1 cellular context compared by ENCODE assay signal in the genomic region with DNA sequence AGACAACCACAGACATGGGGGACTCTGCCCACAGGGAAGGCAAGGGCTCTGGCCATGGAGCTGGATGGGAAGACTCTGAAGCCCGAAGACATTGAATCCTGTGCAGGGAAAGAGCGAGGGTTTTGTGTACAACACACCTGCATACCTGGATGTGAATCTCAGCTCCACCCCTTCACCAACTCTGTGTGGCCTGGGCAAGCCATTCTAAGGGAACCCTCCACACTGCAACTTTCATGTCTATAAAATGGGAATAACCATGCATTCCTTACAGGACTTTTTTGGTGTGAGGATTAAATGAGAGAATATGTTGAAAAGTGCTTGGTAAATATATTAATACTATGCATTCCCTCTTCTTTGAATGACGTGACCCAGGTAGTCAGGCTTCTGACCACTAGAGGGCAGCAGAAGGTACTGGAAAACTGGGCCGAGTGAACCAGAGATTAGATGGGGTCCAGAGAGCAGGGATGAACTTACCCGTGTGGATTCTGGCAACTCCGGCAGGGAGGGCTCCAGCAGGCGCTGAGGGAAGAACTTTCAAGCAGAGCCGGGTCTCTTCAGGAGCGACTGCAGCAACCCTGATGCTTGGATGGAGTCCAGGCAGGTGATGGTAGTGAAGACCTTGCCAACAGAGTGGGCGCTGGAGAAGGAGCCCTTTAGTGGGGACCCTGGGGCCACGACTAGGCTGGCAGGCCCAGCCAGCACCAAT.
TF ChIP-seq lines count a peak whose summit lies in the region.

No MANE protein-coding gene starts in this region.

TF ChIP-seq in HepG2, 621 proteins besides CTCF, POLR2A, EP300 and RAD21 (continued from another document and continues in another):
- TF ChIP-seq, protein P1, sequence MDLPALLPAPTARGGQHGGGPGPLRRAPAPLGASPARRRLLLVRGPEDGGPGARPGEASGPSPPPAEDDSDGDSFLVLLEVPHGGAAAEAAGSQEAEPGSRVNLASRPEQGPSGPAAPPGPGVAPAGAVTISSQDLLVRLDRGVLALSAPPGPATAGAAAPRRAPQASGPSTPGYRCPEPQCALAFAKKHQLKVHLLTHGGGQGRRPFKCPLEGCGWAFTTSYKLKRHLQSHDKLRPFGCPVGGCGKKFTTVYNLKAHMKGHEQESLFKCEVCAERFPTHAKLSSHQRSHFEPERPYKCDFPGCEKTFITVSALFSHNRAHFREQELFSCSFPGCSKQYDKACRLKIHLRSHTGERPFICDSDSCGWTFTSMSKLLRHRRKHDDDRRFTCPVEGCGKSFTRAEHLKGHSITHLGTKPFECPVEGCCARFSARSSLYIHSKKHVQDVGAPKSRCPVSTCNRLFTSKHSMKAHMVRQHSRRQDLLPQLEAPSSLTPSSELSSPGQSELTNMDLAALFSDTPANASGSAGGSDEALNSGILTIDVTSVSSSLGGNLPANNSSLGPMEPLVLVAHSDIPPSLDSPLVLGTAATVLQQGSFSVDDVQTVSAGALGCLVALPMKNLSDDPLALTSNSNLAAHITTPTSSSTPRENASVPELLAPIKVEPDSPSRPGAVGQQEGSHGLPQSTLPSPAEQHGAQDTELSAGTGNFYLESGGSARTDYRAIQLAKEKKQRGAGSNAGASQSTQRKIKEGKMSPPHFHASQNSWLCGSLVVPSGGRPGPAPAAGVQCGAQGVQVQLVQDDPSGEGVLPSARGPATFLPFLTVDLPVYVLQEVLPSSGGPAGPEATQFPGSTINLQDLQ (CRISPR knock-in tag; IDR thresholded peaks at IDR 0.05), result no peak
- 0 out of 2 replicates have a peak, but pooled peaks have one; percentile 45 for TF ChIP-seq ARNTL (CRISPR knock-in tag; IDR thresholded peaks at IDR 0.05)
- TF ChIP-seq GATAD2A (CRISPR knock-in tag; IDR thresholded peaks at IDR 0.05), result peak; percentile 42; the same call in 1 of the 2 replicates
- TF ChIP-seq MATR3 (CRISPR knock-in tag; IDR thresholded peaks at IDR 0.05), result no peak
- TF ChIP-seq RBFOX2 (IDR thresholded peaks at IDR 0.05; ENCODE audit: low read depth, low read length), result no peak
- no peak for TF ChIP-seq ZNF180 (CRISPR knock-in tag; IDR thresholded peaks at IDR 0.05; ENCODE audit: borderline replicate concordance, low read depth)
- no peak for TF ChIP-seq ARHGAP35 (CRISPR knock-in tag; IDR thresholded peaks at IDR 0.05; ENCODE audit: borderline replicate concordance)
- no peak for TF ChIP-seq ZNF547 (CRISPR knock-in tag; IDR thresholded peaks at IDR 0.05)
- TF ChIP-seq SAP130 (CRISPR knock-in tag; IDR thresholded peaks at IDR 0.05; ENCODE audit: low read depth), result no peak
- peak; percentile 91 for TF ChIP-seq SMC3 (IDR thresholded peaks at IDR 0.05; ENCODE audit: low read length)
- TF ChIP-seq GLI4 (CRISPR knock-in tag; IDR thresholded peaks at IDR 0.05; ENCODE audit: borderline replicate concordance), result no peak
- TF ChIP-seq NRL (CRISPR knock-in tag; IDR thresholded peaks at IDR 0.05; ENCODE audit: borderline replicate concordance), result no peak; the same call in 1 of the 2 replicates
- TF ChIP-seq, protein P2, sequence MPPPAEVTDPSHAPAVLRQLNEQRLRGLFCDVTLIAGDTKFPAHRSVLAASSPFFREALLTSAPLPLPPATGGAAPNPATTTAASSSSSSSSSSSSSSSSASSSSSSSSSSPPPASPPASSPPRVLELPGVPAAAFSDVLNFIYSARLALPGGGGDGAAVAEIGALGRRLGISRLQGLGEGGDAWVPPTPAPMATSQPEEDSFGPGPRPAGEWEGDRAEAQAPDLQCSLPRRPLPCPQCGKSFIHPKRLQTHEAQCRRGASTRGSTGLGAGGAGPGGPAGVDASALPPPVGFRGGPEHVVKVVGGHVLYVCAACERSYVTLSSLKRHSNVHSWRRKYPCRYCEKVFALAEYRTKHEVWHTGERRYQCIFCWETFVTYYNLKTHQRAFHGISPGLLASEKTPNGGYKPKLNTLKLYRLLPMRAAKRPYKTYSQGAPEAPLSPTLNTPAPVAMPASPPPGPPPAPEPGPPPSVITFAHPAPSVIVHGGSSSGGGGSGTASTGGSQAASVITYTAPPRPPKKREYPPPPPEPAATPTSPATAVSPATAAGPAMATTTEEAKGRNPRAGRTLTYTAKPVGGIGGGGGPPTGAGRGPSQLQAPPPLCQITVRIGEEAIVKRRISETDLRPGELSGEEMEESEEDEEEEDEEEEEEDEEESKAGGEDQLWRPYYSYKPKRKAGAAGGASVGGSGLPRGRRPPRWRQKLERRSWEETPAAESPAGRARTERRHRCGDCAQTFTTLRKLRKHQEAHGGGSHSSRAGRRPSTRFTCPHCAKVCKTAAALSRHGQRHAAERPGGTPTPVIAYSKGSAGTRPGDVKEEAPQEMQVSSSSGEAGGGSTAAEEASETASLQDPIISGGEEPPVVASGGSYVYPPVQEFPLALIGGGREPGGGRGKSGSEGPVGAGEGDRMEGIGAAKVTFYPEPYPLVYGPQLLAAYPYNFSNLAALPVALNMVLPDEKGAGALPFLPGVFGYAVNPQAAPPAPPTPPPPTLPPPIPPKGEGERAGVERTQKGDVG (CRISPR knock-in tag; IDR thresholded peaks at IDR 0.05; ENCODE audit: borderline replicate concordance), result no peak
- 0 out of 2 replicates have a peak, but pooled peaks have one; percentile 10 for TF ChIP-seq SALL2 (CRISPR knock-in tag; IDR thresholded peaks at IDR 0.05)
- TF ChIP-seq, protein P3, sequence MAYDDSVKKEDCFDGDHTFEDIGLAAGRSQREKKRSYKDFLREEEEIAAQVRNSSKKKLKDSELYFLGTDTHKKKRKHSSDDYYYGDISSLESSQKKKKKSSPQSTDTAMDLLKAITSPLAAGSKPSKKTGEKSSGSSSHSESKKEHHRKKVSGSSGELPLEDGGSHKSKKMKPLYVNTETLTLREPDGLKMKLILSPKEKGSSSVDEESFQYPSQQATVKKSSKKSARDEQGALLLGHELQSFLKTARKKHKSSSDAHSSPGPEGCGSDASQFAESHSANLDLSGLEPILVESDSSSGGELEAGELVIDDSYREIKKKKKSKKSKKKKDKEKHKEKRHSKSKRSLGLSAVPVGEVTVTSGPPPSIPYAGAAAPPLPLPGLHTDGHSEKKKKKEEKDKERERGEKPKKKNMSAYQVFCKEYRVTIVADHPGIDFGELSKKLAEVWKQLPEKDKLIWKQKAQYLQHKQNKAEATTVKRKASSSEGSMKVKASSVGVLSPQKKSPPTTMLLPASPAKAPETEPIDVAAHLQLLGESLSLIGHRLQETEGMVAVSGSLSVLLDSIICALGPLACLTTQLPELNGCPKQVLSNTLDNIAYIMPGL (CRISPR knock-in tag; IDR thresholded peaks at IDR 0.05; ENCODE audit: borderline replicate concordance in 1 of 2, low read depth in 1 of 2), result peak; percentile 58 to 81; a peak in 2 of 4 replicates
- TF ChIP-seq HNF4A (CRISPR knock-in tag; IDR thresholded peaks at IDR 0.05), result peak; percentile 75
- TF ChIP-seq ZNF543 (CRISPR knock-in tag; IDR thresholded peaks at IDR 0.05), result 0 out of 2 replicates have a peak, but pooled peaks have one; percentile 14
- peak; percentile 9; the same call in 1 of the 2 replicates for TF ChIP-seq ISL2 (CRISPR knock-in tag; IDR thresholded peaks at IDR 0.05)
- TF ChIP-seq ZNF256 (CRISPR knock-in tag; conservative IDR thresholded peaks at IDR 0.05), result no peak
- TF ChIP-seq, protein P4, sequence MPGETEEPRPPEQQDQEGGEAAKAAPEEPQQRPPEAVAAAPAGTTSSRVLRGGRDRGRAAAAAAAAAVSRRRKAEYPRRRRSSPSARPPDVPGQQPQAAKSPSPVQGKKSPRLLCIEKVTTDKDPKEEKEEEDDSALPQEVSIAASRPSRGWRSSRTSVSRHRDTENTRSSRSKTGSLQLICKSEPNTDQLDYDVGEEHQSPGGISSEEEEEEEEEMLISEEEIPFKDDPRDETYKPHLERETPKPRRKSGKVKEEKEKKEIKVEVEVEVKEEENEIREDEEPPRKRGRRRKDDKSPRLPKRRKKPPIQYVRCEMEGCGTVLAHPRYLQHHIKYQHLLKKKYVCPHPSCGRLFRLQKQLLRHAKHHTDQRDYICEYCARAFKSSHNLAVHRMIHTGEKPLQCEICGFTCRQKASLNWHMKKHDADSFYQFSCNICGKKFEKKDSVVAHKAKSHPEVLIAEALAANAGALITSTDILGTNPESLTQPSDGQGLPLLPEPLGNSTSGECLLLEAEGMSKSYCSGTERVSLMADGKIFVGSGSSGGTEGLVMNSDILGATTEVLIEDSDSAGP (CRISPR knock-in tag; IDR thresholded peaks at IDR 0.05; ENCODE audit: borderline replicate concordance), result no peak
- 0 out of 2 replicates have a peak, but pooled peaks have one; percentile 52 for TF ChIP-seq ZNF44 (CRISPR knock-in tag; IDR thresholded peaks at IDR 0.05)
- no peak for TF ChIP-seq ELF1 (CRISPR knock-in tag; IDR thresholded peaks at IDR 0.05)
- TF ChIP-seq, protein P5, sequence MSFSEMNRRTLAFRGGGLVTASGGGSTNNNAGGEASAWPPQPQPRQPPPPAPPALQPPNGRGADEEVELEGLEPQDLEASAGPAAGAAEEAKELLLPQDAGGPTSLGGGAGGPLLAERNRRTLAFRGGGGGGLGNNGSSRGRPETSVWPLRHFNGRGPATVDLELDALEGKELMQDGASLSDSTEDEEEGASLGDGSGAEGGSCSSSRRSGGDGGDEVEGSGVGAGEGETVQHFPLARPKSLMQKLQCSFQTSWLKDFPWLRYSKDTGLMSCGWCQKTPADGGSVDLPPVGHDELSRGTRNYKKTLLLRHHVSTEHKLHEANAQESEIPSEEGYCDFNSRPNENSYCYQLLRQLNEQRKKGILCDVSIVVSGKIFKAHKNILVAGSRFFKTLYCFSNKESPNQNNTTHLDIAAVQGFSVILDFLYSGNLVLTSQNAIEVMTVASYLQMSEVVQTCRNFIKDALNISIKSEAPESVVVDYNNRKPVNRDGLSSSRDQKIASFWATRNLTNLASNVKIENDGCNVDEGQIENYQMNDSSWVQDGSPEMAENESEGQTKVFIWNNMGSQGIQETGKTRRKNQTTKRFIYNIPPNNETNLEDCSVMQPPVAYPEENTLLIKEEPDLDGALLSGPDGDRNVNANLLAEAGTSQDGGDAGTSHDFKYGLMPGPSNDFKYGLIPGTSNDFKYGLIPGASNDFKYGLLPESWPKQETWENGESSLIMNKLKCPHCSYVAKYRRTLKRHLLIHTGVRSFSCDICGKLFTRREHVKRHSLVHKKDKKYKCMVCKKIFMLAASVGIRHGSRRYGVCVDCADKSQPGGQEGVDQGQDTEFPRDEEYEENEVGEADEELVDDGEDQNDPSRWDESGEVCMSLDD (CRISPR knock-in tag; IDR thresholded peaks at IDR 0.05; ENCODE audit: borderline replicate concordance), result no peak
- TF ChIP-seq, protein P6, sequence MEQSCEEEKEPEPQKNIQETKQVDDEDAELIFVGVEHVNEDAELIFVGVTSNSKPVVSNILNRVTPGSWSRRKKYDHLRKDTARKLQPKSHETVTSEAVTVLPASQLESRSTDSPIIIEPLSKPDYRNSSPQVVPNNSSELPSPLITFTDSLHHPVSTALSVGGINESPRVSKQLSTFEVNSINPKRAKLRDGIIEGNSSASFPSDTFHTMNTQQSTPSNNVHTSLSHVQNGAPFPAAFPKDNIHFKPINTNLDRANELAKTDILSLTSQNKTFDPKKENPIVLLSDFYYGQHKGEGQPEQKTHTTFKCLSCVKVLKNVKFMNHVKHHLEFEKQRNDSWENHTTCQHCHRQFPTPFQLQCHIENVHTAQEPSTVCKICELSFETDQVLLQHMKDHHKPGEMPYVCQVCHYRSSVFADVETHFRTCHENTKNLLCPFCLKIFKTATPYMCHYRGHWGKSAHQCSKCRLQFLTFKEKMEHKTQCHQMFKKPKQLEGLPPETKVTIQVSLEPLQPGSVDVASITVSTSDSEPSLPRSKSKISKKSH (CRISPR knock-in tag; IDR thresholded peaks at IDR 0.05; ENCODE audit: borderline replicate concordance), result no peak
- no peak for TF ChIP-seq CEBPG (CRISPR knock-in tag; IDR thresholded peaks at IDR 0.05)
- TF ChIP-seq ZNF737 (CRISPR knock-in tag; IDR thresholded peaks at IDR 0.05; ENCODE audit: borderline replicate concordance), result no peak
- 0 out of 2 replicates have a peak, but pooled peaks have one; percentile 39 for TF ChIP-seq MED13 (CRISPR knock-in tag; IDR thresholded peaks at IDR 0.05)
- TF ChIP-seq, protein P7, sequence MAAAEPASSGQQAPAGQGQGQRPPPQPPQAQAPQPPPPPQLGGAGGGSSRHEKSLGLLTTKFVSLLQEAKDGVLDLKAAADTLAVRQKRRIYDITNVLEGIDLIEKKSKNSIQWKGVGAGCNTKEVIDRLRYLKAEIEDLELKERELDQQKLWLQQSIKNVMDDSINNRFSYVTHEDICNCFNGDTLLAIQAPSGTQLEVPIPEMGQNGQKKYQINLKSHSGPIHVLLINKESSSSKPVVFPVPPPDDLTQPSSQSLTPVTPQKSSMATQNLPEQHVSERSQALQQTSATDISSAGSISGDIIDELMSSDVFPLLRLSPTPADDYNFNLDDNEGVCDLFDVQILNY (CRISPR knock-in tag; conservative IDR thresholded peaks at IDR 0.05), result no peak
- TF ChIP-seq, protein P8, sequence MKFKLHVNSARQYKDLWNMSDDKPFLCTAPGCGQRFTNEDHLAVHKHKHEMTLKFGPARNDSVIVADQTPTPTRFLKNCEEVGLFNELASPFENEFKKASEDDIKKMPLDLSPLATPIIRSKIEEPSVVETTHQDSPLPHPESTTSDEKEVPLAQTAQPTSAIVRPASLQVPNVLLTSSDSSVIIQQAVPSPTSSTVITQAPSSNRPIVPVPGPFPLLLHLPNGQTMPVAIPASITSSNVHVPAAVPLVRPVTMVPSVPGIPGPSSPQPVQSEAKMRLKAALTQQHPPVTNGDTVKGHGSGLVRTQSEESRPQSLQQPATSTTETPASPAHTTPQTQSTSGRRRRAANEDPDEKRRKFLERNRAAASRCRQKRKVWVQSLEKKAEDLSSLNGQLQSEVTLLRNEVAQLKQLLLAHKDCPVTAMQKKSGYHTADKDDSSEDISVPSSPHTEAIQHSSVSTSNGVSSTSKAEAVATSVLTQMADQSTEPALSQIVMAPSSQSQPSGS (CRISPR knock-in tag; IDR thresholded peaks at IDR 0.05), result peak; percentile 34; the same call in 1 of the 2 replicates
- TF ChIP-seq ZFP1 (CRISPR knock-in tag; IDR thresholded peaks at IDR 0.05), result no peak
- TF ChIP-seq, protein P9, sequence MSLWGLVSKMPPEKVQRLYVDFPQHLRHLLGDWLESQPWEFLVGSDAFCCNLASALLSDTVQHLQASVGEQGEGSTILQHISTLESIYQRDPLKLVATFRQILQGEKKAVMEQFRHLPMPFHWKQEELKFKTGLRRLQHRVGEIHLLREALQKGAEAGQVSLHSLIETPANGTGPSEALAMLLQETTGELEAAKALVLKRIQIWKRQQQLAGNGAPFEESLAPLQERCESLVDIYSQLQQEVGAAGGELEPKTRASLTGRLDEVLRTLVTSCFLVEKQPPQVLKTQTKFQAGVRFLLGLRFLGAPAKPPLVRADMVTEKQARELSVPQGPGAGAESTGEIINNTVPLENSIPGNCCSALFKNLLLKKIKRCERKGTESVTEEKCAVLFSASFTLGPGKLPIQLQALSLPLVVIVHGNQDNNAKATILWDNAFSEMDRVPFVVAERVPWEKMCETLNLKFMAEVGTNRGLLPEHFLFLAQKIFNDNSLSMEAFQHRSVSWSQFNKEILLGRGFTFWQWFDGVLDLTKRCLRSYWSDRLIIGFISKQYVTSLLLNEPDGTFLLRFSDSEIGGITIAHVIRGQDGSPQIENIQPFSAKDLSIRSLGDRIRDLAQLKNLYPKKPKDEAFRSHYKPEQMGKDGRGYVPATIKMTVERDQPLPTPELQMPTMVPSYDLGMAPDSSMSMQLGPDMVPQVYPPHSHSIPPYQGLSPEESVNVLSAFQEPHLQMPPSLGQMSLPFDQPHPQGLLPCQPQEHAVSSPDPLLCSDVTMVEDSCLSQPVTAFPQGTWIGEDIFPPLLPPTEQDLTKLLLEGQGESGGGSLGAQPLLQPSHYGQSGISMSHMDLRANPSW (CRISPR knock-in tag; IDR thresholded peaks at IDR 0.05; ENCODE audit: borderline replicate concordance), result no peak
- TF ChIP-seq KAT8 (CRISPR knock-in tag; IDR thresholded peaks at IDR 0.05), result 0 out of 2 replicates have a peak, but pooled peaks have one; percentile 15
- TF ChIP-seq SRY (CRISPR knock-in tag; IDR thresholded peaks at IDR 0.05), result no peak; the same call in 1 of the 2 replicates
- TF ChIP-seq SRSF9 (IDR thresholded peaks at IDR 0.05; ENCODE audit: borderline replicate concordance, insufficient read depth, low read depth, low read length, poor library complexity, severe bottlenecking), result no peak
- 0 out of 2 replicates have a peak, but pooled peaks have one; percentile 56 for TF ChIP-seq ZNF317 (CRISPR knock-in tag; IDR thresholded peaks at IDR 0.05)
- no peak for TF ChIP-seq RFX5 (IDR thresholded peaks at IDR 0.05; ENCODE audit: low read depth, low read length)
- no peak for TF ChIP-seq ZNF83 (CRISPR knock-in tag; IDR thresholded peaks at IDR 0.05; ENCODE audit: borderline replicate concordance)
